Comparison of ENCODE assay signal across 1 cellular context in the genomic region with DNA sequence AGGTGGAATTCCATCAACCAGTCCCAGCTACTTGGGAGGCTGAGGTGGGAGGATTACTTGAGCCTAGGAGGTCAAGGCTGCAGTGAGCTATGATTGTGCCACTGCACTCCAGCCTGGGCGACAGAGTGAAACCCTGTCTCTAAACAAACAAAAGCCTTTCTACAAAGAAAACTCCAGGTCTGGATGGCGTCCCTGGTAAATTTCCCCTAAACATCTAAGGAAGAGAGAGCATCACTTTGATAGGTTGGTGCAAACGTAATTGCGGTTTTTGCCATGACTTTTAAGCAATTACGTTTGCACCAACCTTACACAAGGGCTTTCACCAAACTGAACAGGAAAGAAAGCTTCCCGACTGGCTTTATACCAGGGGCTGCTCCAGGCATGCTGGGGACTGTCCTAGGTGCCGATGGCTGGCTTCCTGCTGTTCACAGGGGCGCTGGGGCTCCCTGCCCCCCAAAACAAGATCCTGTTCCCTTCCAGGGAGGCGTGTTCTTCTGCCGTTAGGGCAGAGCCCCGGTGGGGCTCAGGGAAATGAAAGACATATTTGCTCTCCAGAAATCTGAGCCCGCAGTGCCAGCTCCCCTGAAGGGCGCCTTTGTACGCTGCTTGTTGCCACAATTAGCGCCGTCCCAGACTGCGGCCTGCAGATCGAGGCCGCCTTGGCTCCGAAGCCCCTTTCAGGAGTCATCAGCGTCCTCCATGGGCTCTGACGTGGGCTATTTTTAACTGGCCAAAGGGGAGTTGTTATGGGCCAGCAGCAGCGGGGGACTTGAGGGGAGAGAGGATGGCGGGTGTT.
TF ChIP-seq lines count a peak whose summit lies in the region.

No MANE protein-coding gene starts in this region.

TF ChIP-seq in GM12878, 131 proteins besides CTCF, POLR2A, EP300 and RAD21:
- TF ChIP-seq, protein P1, sequence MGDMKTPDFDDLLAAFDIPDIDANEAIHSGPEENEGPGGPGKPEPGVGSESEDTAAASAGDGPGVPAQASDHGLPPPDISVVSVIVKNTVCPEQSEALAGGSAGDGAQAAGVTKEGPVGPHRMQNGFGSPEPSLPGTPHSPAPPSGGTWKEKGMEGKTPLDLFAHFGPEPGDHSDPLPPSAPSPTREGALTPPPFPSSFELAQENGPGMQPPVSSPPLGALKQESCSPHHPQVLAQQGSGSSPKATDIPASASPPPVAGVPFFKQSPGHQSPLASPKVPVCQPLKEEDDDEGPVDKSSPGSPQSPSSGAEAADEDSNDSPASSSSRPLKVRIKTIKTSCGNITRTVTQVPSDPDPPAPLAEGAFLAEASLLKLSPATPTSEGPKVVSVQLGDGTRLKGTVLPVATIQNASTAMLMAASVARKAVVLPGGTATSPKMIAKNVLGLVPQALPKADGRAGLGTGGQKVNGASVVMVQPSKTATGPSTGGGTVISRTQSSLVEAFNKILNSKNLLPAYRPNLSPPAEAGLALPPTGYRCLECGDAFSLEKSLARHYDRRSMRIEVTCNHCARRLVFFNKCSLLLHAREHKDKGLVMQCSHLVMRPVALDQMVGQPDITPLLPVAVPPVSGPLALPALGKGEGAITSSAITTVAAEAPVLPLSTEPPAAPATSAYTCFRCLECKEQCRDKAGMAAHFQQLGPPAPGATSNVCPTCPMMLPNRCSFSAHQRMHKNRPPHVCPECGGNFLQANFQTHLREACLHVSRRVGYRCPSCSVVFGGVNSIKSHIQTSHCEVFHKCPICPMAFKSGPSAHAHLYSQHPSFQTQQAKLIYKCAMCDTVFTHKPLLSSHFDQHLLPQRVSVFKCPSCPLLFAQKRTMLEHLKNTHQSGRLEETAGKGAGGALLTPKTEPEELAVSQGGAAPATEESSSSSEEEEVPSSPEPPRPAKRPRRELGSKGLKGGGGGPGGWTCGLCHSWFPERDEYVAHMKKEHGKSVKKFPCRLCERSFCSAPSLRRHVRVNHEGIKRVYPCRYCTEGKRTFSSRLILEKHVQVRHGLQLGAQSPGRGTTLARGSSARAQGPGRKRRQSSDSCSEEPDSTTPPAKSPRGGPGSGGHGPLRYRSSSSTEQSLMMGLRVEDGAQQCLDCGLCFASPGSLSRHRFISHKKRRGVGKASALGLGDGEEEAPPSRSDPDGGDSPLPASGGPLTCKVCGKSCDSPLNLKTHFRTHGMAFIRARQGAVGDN (IDR thresholded peaks at IDR 0.05) = no peak
- TF ChIP-seq RUNX3 (IDR thresholded peaks at IDR 0.05; ENCODE audit: low read length) = 0 out of 2 replicates have a peak, but pooled peaks have one; percentile 19
